ENCODE assay signal across 9 cellular contexts in genomic region chr14:88233915-88234314, GRCh38.
DNase-seq lines count a peak whose midpoint lies in the region; FAIRE-seq and TF ChIP-seq lines count a peak whose summit lies in the region.
"Had no signal": no experiment of that assay in that cellular context is flagged by ENCODE, and none has a peak within 500 bp of the region (broad histone marks: within the 10 kb centered on the region; RNA-seq: fewer than 3 reads in every experiment).

No MANE protein-coding gene starts in this region.

- H4K8ac ChIP-seq in H1 (ENCODE audit: extremely low read depth, insufficient read depth, low read length) = no peak overlapping the region

- no peak overlapping the region for H2BK120ac ChIP-seq in H1 (replicated peaks; ENCODE audit: low read depth, low read length)

- intact Hi-C loops in esophagus muscularis mucosa (cut with DNase I) = no loop called here

- CTCF ChIA-PET in H1 (lab: Charles Lee; ENCODE audit: partially characterized antibody) = interaction anchor here (0.8 to 8.6 kb wide), 21 partner anchors 9 to 308 kb away, joined by 3 to 114 read pairs (median 6); no protein-coding TSS in a partner anchor

- no peak for TF ChIP-seq EP300 in H1 (IDR thresholded peaks at IDR 0.05; ENCODE audit: borderline replicate concordance in 1 of 2, low read depth in 2 of 2, low read length in 2 of 2)
- no peak for TF ChIP-seq EP300 in esophagus muscularis mucosa (IDR thresholded peaks at IDR 0.05)

- H3K36me3 ChIP-seq in BE2C (no peaks in the 10 kb centered on the region), H1 (ENCODE audit: control insufficient read depth in 2 of 4, insufficient read depth in 4 of 4, low read length in 3 of 4) (no peaks in the 10 kb centered on the region), esophagus muscularis mucosa (no peaks in the 10 kb centered on the region)

- POLR2A ChIA-PET in H1 (lab: Charles Lee; ENCODE audit: partially characterized antibody) = no interaction called here

- DNase-seq in BE2C (peak; percentile 36), GM12865 (ENCODE audit: low read depth) (peak; percentile 41), NCI-H1694 (lab: John Stamatoyannopoulos, UW) (peak; percentile 17), H1 (ENCODE audit: low read depth in 1 of 2, low spot score in 2 of 2) (peak in 1 of 2 experiments; percentile 3), NCI-H2227 treated with DMSO at 0.1 percent for 48 hours (lab: John Stamatoyannopoulos, UW) (no peak), NCI-H524 treated with DMSO at 0.1 percent for 48 hours (lab: John Stamatoyannopoulos, UW) (no peak), esophagus muscularis mucosa (ENCODE audit: extremely low spot score) (no peak), MV-4-11 (lab: John Stamatoyannopoulos, UW) (no peak)

- peak; percentile 70 to 77 for TF ChIP-seq RAD21 in H1 (IDR thresholded peaks at IDR 0.05 in 1 of 2, conservative IDR thresholded peaks at IDR 0.05 in 1 of 2; ENCODE audit: low read depth in 2 of 2, low read length in 2 of 2)

- H3K56ac ChIP-seq in H1 (replicated peaks; ENCODE audit: insufficient read length, low read depth, low read length) = no peak overlapping the region

- no peaks in the 10 kb centered on the region for H3K4me1 ChIP-seq in BE2C
- H3K4me1 ChIP-seq in H1 (replicated peaks in 1 of 4; ENCODE audit: control insufficient read depth in 3 of 4, insufficient read depth in 4 of 4, low read length in 3 of 4) = peaks cover 0 to 6% (median 0%) of the 10 kb centered on the region in 4 experiments; a peak in 1 of 7 replicates
- H3K4me1 ChIP-seq in esophagus muscularis mucosa = no peaks in the 10 kb centered on the region

- H3K4me3 ChIP-seq in BE2C (ENCODE audit: low read depth, low read length) = no peak overlapping the region
- H3K4me3 ChIP-seq in GM12865 (ENCODE audit: low read depth, low read length) = no peak overlapping the region
- no peak overlapping the region for H3K4me3 ChIP-seq in H1 (ENCODE audit: extremely low read depth in 1 of 4, insufficient read depth in 2 of 4, low read depth in 3 of 4, low read length in 4 of 4)
- H3K4me3 ChIP-seq in esophagus muscularis mucosa = no peak overlapping the region

- no peak overlapping the region for H3K9ac ChIP-seq in H1 (replicated peaks in 1 of 4; ENCODE audit: extremely low read depth in 1 of 4, low read depth in 3 of 4, low read length in 3 of 4)

- no peak overlapping the region for H4K5ac ChIP-seq in H1 (ENCODE audit: insufficient read length, low read depth, low read length)

- WGBS in H1 (ENCODE audit: extremely low coverage in 1 of 2, insufficient coverage in 1 of 2, insufficient read length in 1 of 2, insufficient replicate concordance in 2 of 2, low coverage in 1 of 2, low lambda C conversion rate in 2 of 2, missing lambda C conversion rate in 1 of 2), 2 experiments = 48% methylated on average over 5 of the region's 5 CpGs; no CpG with 5 or more reads in 1 of the 2 experiments
- WGBS in esophagus muscularis mucosa = 50% methylated on average over 5 of the region's 5 CpGs

- H3K4me2 ChIP-seq in H1 (ENCODE audit: insufficient read depth in 1 of 2, low read depth in 2 of 2, low read length in 2 of 2) = no peak overlapping the region

- H2BK15ac ChIP-seq in H1 (ENCODE audit: low read length) = no peak overlapping the region

- H3K4ac ChIP-seq in H1 (replicated peaks; ENCODE audit: insufficient read length, low read depth, low read length) = no peak overlapping the region

- TF ChIP-seq CTCF in BE2C (IDR thresholded peaks at IDR 0.05; ENCODE audit: low read depth, low read length) = peak; percentile 66
- TF ChIP-seq CTCF in GM12865 (IDR thresholded peaks at IDR 0.05; ENCODE audit: insufficient read depth, low read depth, low read length, missing control alignments) = peak; percentile 49
- TF ChIP-seq CTCF in H1 (IDR thresholded peaks at IDR 0.05; ENCODE audit: control extremely low read depth in 1 of 3, insufficient read depth in 1 of 3, low read depth in 1 of 3, low read length in 3 of 3) = peak; percentile 34 to 81 (median 68)
- TF ChIP-seq CTCF in esophagus muscularis mucosa (IDR thresholded peaks at IDR 0.05) = peak in 1 of 3 experiments; percentile 9

- TF ChIP-seq POLR2A in H1 (IDR thresholded peaks at IDR 0.05; ENCODE audit: control extremely low read depth in 1 of 2, low read depth in 2 of 2, low read length in 2 of 2) (no peak), esophagus muscularis mucosa (IDR thresholded peaks at IDR 0.05; ENCODE audit: low read depth) (no peak)

- H2AFZ ChIP-seq in H1 (ENCODE audit: low read length) = no peak overlapping the region

- no peaks in the 10 kb centered on the region for H3K23me2 ChIP-seq in H1 (ENCODE audit: low read depth, low read length)

- H3K9me3 ChIP-seq in BE2C = no peaks in the 10 kb centered on the region
- H3K9me3 ChIP-seq in H1 (ENCODE audit: insufficient read depth in 2 of 2, low read depth in 1 of 2, low read length in 1 of 2) = no peaks in the 10 kb centered on the region
- H3K9me3 ChIP-seq in esophagus muscularis mucosa = no peaks in the 10 kb centered on the region

- no peak overlapping the region for H2BK12ac ChIP-seq in H1 (ENCODE audit: low read depth, low read length)

- no peak overlapping the region for H4K91ac ChIP-seq in H1 (replicated peaks; ENCODE audit: insufficient read length, low read length)

- no peak overlapping the region for H2BK5ac ChIP-seq in H1 (ENCODE audit: low read depth, low read length)

- H3K27me3 ChIP-seq in BE2C (no peaks in the 10 kb centered on the region), H1 (replicated peaks in 1 of 4; ENCODE audit: control insufficient read depth in 3 of 4, extremely low read depth in 1 of 4, insufficient read depth in 3 of 4, low read length in 3 of 4) (no peaks in the 10 kb centered on the region), esophagus muscularis mucosa (no peaks in the 10 kb centered on the region)

- H2AK5ac ChIP-seq in H1 (ENCODE audit: low read depth, low read length) = no peak overlapping the region

- no peaks in the 10 kb centered on the region for H4K20me1 ChIP-seq in H1 (replicated peaks in 1 of 2; ENCODE audit: control insufficient read depth in 1 of 2, insufficient read depth in 2 of 2, low read length in 2 of 2)

- peak; percentile 91 for FAIRE-seq in H1 (lab: Jason Lieb, UNC)
- FAIRE-seq: GM12891 had no signal

- no peak overlapping the region for H3K14ac ChIP-seq in H1 (ENCODE audit: insufficient read length)

- H3K23ac ChIP-seq in H1 (ENCODE audit: insufficient read length) = no peak overlapping the region

- H3K18ac ChIP-seq in H1 (ENCODE audit: extremely low read depth, low read length) = no peak overlapping the region

- no peaks in the 10 kb centered on the region for H3K79me2 ChIP-seq in H1 (ENCODE audit: control insufficient read depth in 1 of 2, insufficient read depth in 2 of 2, low read length in 2 of 2)

- H3K27ac ChIP-seq in H1 (ENCODE audit: low read depth, low read length) (no peak overlapping the region), esophagus muscularis mucosa (replicated peaks in 1 of 4) (no peak overlapping the region)

- H3K79me1 ChIP-seq in H1 (ENCODE audit: low read depth, low read length) = no peaks in the 10 kb centered on the region

- no peak overlapping the region for H2BK20ac ChIP-seq in H1 (ENCODE audit: low read length)

TF ChIP-seq in H1, 55 proteins besides CTCF, POLR2A, EP300 and RAD21:
- TF ChIP-seq SIN3A (conservative IDR thresholded peaks at IDR 0.05 in 1 of 2, IDR thresholded peaks at IDR 0.05 in 1 of 2; ENCODE audit: low read depth in 1 of 2, low read length in 2 of 2) (no peak), MAX (IDR thresholded peaks at IDR 0.05) (no peak), TBP (IDR thresholded peaks at IDR 0.05; ENCODE audit: low read depth, low read length) (no peak), TCF12 (IDR thresholded peaks at IDR 0.05; ENCODE audit: low read depth, low read length) (no peak), MAFK (IDR thresholded peaks at IDR 0.05; ENCODE audit: low read depth, low read length) (no peak), SP4 (IDR thresholded peaks at IDR 0.05; ENCODE audit: low read length) (no peak), CBX5 (IDR thresholded peaks at IDR 0.05; ENCODE audit: low read depth, low read length) (no peak), GTF2F1 (IDR thresholded peaks at IDR 0.05; ENCODE audit: borderline replicate concordance, low read depth, low read length) (no peak), POU5F1 (IDR thresholded peaks at IDR 0.05; ENCODE audit: low read depth, low read length) (no peak), PHF8 (conservative IDR thresholded peaks at IDR 0.05; ENCODE audit: low read depth, low read length) (no peak), CREB1 (IDR thresholded peaks at IDR 0.05) (no peak), TAF7 (optimal IDR thresholded peaks at IDR 0.05; ENCODE audit: borderline replicate concordance, low read depth, low read length) (no peak), YY1 (IDR thresholded peaks at IDR 0.05; ENCODE audit: low read depth, low read length) (no peak), ATF2 (IDR thresholded peaks at IDR 0.05; ENCODE audit: low read length) (no peak)
TF ChIP-seq in H1: peak in this region for 0.

Comparison
In these comparisons a context has a peak if more than half of its experiments do, and no peak if none do; other contexts are left out.
1. DNase-seq: peak in BE2C (single experiment), GM12865 (single experiment) and NCI-H1694 (single experiment); none in NCI-H2227 treated with DMSO at 0.1 percent for 48 hours (single experiment), NCI-H524 treated with DMSO at 0.1 percent for 48 hours (single experiment), esophagus muscularis mucosa (single experiment) and MV-4-11 (single experiment).